Comparison of ENCODE assay signal across 8 cellular contexts in the genomic region with DNA sequence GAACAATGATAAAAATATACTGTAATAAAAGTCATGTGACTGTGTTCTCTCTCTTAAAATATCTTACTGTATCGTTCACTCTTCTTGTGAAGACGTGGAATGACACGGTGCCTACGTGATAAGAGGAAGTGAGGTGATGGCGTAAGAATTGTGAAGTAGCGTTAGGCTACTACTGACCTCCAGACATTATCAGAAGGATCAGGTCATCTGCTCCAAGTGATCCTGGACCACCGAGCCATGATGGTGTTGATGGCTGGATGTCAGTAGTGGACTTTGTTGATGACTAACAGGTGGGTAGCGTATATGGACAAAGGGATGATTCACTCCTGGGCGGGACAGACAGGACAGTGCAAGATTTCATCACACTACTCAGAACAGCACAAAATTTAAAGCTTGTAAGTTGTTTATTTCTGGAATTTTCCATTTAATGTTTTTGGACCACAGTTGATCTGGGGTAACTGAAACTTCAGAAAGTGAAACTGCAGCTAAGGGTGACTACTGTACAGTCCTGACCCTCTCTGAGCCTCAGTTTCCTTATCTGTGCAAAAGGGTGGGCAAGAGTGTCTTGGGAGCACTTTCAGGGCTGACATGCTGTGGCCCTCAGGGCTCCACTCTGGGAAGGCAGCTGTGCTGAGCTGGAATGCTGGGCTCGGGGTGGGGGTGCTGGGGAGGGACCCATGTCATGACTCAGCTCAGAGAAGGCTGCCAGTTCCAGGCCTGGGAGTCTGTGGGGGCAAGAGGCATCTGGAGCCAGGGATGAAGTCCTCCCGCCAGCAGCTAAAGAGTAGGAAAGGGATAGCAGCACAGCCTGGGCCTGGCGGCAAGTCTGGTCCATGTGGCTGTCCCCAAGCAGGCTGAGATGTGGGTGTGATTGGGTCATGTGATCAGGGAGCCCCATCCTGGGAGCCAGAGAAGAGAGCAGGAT. TPM values are rescaled to one million over a fixed set of nuclear protein-coding genes. Genes with fewer than 3 reads are reported as not detected.
DNase-seq lines count a peak whose midpoint lies in the region; ATAC-seq and TF ChIP-seq lines count a peak whose summit lies in the region.

No MANE protein-coding gene starts in this region.

- no peaks in the 10 kb centered on the region for H3K36me3 ChIP-seq in ascending aorta
- no peaks in the 10 kb centered on the region for H3K36me3 ChIP-seq in kidney epithelial cell (ENCODE audit: control insufficient read depth, insufficient read depth, low read length)

- intact Hi-C loops in ascending aorta (cut with DNase I): loop anchor here (10.0 kb wide), 1 partner anchor 452 kb away; no protein-coding TSS in a partner anchor

- peaks cover 68 to 94% of the 10 kb centered on the region in 2 donors for H3K4me1 ChIP-seq in ascending aorta

- ATAC-seq in activated T-cell treated with anti-CD3 and anti-CD28 coated beads, Interleukin-2, amount 50 U/mL, for 4 hours: no peak
- no peak for ATAC-seq in GM21737 (IDR thresholded peaks at IDR 0.05; ENCODE audit: unreplicated experiment)
- no peak for ATAC-seq in GM18909 (IDR thresholded peaks at IDR 0.05; ENCODE audit: poor library complexity, unreplicated experiment)

- H3K9me3 ChIP-seq in ascending aorta: no peaks in the 10 kb centered on the region

- H3K36me3 Mint-ChIP-seq in activated T-cell treated with anti-CD3 and anti-CD28 coated beads, Interleukin-2, amount 50 U/mL, for 4 hours (ENCODE audit: insufficient read depth): no peaks in the 10 kb centered on the region

- DNase-seq in HPDE6-E6E7 (ENCODE audit: extremely low spot score): peak; percentile 76
- DNase-seq in ascending aorta (ENCODE audit: low spot score in 2 of 2): peak; percentile 71 to 95
- peak; percentile 85 for DNase-seq in kidney epithelial cell (ENCODE audit: low read depth)
- DNase-seq in activated T-cell treated with anti-CD3 and anti-CD28 coated beads, Interleukin-2, amount 50 U/mL, for 4 hours: no peak
- no peak for DNase-seq in DMS114 treated with DMSO at 0.1 percent for 48 hours (lab: John Stamatoyannopoulos, UW; ENCODE audit: unreplicated experiment)

- no peaks in the 10 kb centered on the region for H3K9me3 Mint-ChIP-seq in activated T-cell treated with anti-CD3 and anti-CD28 coated beads, Interleukin-2, amount 50 U/mL, for 4 hours

- H3K4me3 Mint-ChIP-seq in activated T-cell treated with anti-CD3 and anti-CD28 coated beads, Interleukin-2, amount 50 U/mL, for 4 hours: no peak overlapping the region

- H3K27me3 Mint-ChIP-seq in activated T-cell treated with anti-CD3 and anti-CD28 coated beads, Interleukin-2, amount 50 U/mL, for 4 hours (ENCODE audit: low read depth): peaks cover 2% of the 10 kb centered on the region

- no peaks in the 10 kb centered on the region for H3K4me1 Mint-ChIP-seq in activated T-cell treated with anti-CD3 and anti-CD28 coated beads, Interleukin-2, amount 50 U/mL, for 4 hours (ENCODE audit: low read depth)

- no peak for TF ChIP-seq CTCF in ascending aorta (IDR thresholded peaks at IDR 0.05)
- TF ChIP-seq CTCF in kidney epithelial cell (IDR thresholded peaks at IDR 0.05; ENCODE audit: insufficient read depth, low read length, poor library complexity, severe bottlenecking): no peak

- H3K27me3 ChIP-seq in ascending aorta (no peaks in the 10 kb centered on the region), kidney epithelial cell (ENCODE audit: control insufficient read depth, insufficient read depth, low read length) (no peaks in the 10 kb centered on the region)

- H3K27ac ChIP-seq in ascending aorta (peak overlapping the region; percentile 98 to 99), temporal lobe (ENCODE audit: low read depth, low read length) (peak overlapping the region; percentile 84)

- peak overlapping the region in 1 of 2 donors; percentile 46 for H3K4me3 ChIP-seq in ascending aorta
- no peak overlapping the region for H3K4me3 ChIP-seq in kidney epithelial cell (ENCODE audit: low read depth, low read length)

RNA-seq across cellular contexts. Expression of a gene that starts 12.6 kb away (rescaled TPM):
- total RNA-seq in ascending aorta (341 TPM), kidney epithelial cell (17.1 and 18.3 TPM in 2 replicates), temporal lobe (19.4 TPM)
- total RNA-seq in activated T-cell treated with anti-CD3 and anti-CD28 coated beads, Interleukin-2, amount 50 U/mL, for 4 hours: under 1 TPM; 0.19 to 0.40 (median 0.37) TPM

RNA-seq across cellular contexts. Expression of a gene that starts 23.5 kb away (rescaled TPM):
- total RNA-seq in ascending aorta: not detected
- 0.33 and 0.48 TPM in 2 replicates for total RNA-seq in kidney epithelial cell
- total RNA-seq in temporal lobe: not detected
- total RNA-seq in activated T-cell treated with anti-CD3 and anti-CD28 coated beads, Interleukin-2, amount 50 U/mL, for 4 hours: under 1 TPM in 1 of 3 donors, not detected in 2; 0.13 TPM

RNA-seq across cellular contexts. Expression of a gene that starts 46.8 kb away (rescaled TPM):
- total RNA-seq in ascending aorta (not detected), kidney epithelial cell (not detected in 2 replicates), temporal lobe (1.5 TPM)
- total RNA-seq in activated T-cell treated with anti-CD3 and anti-CD28 coated beads, Interleukin-2, amount 50 U/mL, for 4 hours: not detected

RNA-seq across cellular contexts. Expression of a gene that starts 56.7 kb away (rescaled TPM):
- total RNA-seq in ascending aorta (70.9 TPM), kidney epithelial cell (0.41 and 0.75 TPM in 2 replicates), temporal lobe (6.4 TPM)
- total RNA-seq in activated T-cell treated with anti-CD3 and anti-CD28 coated beads, Interleukin-2, amount 50 U/mL, for 4 hours: under 1 TPM; 0.10 to 0.46 (median 0.26) TPM

Comparison
In these comparisons a context has a peak if more than half of its experiments do, and no peak if none do; other contexts are left out.
1. DNase-seq: peak in HPDE6-E6E7 (single experiment), ascending aorta (2 of 2) and kidney epithelial cell (single experiment); none in activated T-cell treated with anti-CD3 and anti-CD28 coated beads, Interleukin-2, amount 50 U/mL, for 4 hours (single experiment) and DMS114 treated with DMSO at 0.1 percent for 48 hours (single experiment).
2. RNA of a gene that starts 12.6 kb away (total RNA-seq): 341 TPM in ascending aorta (single experiment); 19.4 TPM in temporal lobe (single experiment), 17.1 to 18.3 TPM in kidney epithelial cell and 0.19 to 0.40 TPM in activated T-cell treated with anti-CD3 and anti-CD28 coated beads, Interleukin-2, amount 50 U/mL, for 4 hours; every median in the first group is over 10 times any median in the second.